8 cellular contexts compared by ENCODE assay signal in genomic region chr1:2205191-2205952, GRCh38. TPM values are rescaled to one million over a fixed set of nuclear protein-coding genes. Genes with fewer than 3 reads are reported as not detected.
DNase-seq lines count a peak whose midpoint lies in the region; ATAC-seq and TF ChIP-seq lines count a peak whose summit lies in the region.

No MANE protein-coding gene starts in this region.

- peak in 1 of 2 donors; percentile 39 for TF ChIP-seq POLR2A in sigmoid colon (IDR thresholded peaks at IDR 0.05)

- peak overlapping the region; percentile 72 for H3K4me2 ChIP-seq in DOHH2 (ENCODE audit: low read length)

- intact Hi-C loops in sigmoid colon (cut with DNase I), result loop anchor here (2.0 kb wide), 1 partner anchor 109 kb away; no protein-coding TSS in a partner anchor

- ATAC-seq in GM21737 (IDR thresholded peaks at IDR 0.05; ENCODE audit: unreplicated experiment), result peak; percentile 51
- ATAC-seq in GM18861 (IDR thresholded peaks at IDR 0.05; ENCODE audit: unreplicated experiment), result no peak

- H3K27me3 ChIP-seq in DOHH2 (ENCODE audit: control insufficient read depth, low read length) (peaks cover 12% of the 10 kb centered on the region; the same call in 1 of the 2 replicates), sigmoid colon (no peaks in the 10 kb centered on the region)

- no peaks in the 10 kb centered on the region for H3F3A ChIP-seq in DOHH2 (ENCODE audit: control insufficient read depth, insufficient read depth)

- WGBS in sigmoid colon, 2 donors, result 10 to 13% methylated on average over 81 to 84 of the region's 84 CpGs

- TF ChIP-seq CTCF in DOHH2 (IDR thresholded peaks at IDR 0.05; ENCODE audit: low read depth, low read length, poor library complexity, severe bottlenecking), result no peak
- TF ChIP-seq CTCF in sigmoid colon (IDR thresholded peaks at IDR 0.05), result no peak

- peak overlapping the region; percentile 58 for H3K4me3 ChIP-seq in DOHH2 (ENCODE audit: low read length)
- peak overlapping the region; percentile 33 for H3K4me3 ChIP-seq in iPS-11a (ENCODE audit: low read depth, low read length)
- peak overlapping the region; percentile 23 to 57 (median 47) for H3K4me3 ChIP-seq in sigmoid colon

- no peak overlapping the region for H3K27ac ChIP-seq in DOHH2 (ENCODE audit: low read depth, low read length)
- peak overlapping the region; percentile 88 to 94 (median 92) for H3K27ac ChIP-seq in sigmoid colon

- H3K9me2 ChIP-seq in DOHH2 (replicated peaks; ENCODE audit: control insufficient read depth, low read length), result no peaks in the 10 kb centered on the region

- H3K36me3 ChIP-seq in DOHH2 (ENCODE audit: control insufficient read depth, low read length), result no peaks in the 10 kb centered on the region
- H3K36me3 ChIP-seq in sigmoid colon, result no peaks in the 10 kb centered on the region

- no peaks in the 10 kb centered on the region for H3K9me3 ChIP-seq in DOHH2 (ENCODE audit: control insufficient read depth, insufficient read depth, low read length)
- H3K9me3 ChIP-seq in sigmoid colon, result no peaks in the 10 kb centered on the region

- DNase-seq in M059J (ENCODE audit: low read depth), result peak; percentile 58
- peak; percentile 92 for DNase-seq in T-helper 22 cell (ENCODE audit: low read depth)
- peak; percentile 97 for DNase-seq in astrocyte of the hippocampus (ENCODE audit: low read depth, low spot score)
- peak; percentile 99 for DNase-seq in sigmoid colon

- H3K79me2 ChIP-seq in DOHH2 (ENCODE audit: control insufficient read depth, low read length), result no peaks in the 10 kb centered on the region

- H4K20me1 ChIP-seq in DOHH2 (ENCODE audit: control insufficient read depth, insufficient read depth, low read depth, low read length), result no peaks in the 10 kb centered on the region

- TF ChIP-seq EP300 in sigmoid colon (IDR thresholded peaks at IDR 0.05), result peak in 1 of 4 donors; percentile 23

- H3K4me1 ChIP-seq in DOHH2 (ENCODE audit: control insufficient read depth, low read length), result peaks cover 13% of the 10 kb centered on the region
- peaks cover 0 to 64% (median 49%) of the 10 kb centered on the region in 4 donors for H3K4me1 ChIP-seq in sigmoid colon

RNA-seq across cellular contexts. Expression of gene FAAP20, which starts 10.8 kb away (rescaled TPM):
- 12.8 and 23.1 TPM in 2 replicates for total RNA-seq in M059J (2014; rRNA removed; shearing (Covaris generic))
- 10 to 100 TPM; 33.8 to 49.5 (median 39.6) TPM for total RNA-seq in sigmoid colon
- polyA plus RNA-seq in sigmoid colon, result 10 to 100 TPM; 28.4 to 58.0 (median 56.5) TPM

RNA-seq across cellular contexts. Expression of gene SKI, which starts 22.7 kb away (rescaled TPM):
- total RNA-seq in M059J (2014; rRNA removed; shearing (Covaris generic)), result 3.5 and 13.8 TPM in 2 replicates
- total RNA-seq in sigmoid colon, result 10 to 100 TPM; 18.9 to 50.4 (median 26.9) TPM
- 10 to 100 TPM in 1 of 3 donors, 1 to 10 TPM in 2; 5.8 to 20.0 (median 6.6) TPM for polyA plus RNA-seq in sigmoid colon
